8 cellular contexts compared by ENCODE assay signal in genomic region chr20:32336918-32337347, GRCh38. TPM values are rescaled to one million over a fixed set of nuclear protein-coding genes. Genes with fewer than 3 reads are reported as not detected.
DNase-seq lines count a peak whose midpoint lies in the region; ATAC-seq and TF ChIP-seq lines count a peak whose summit lies in the region.

No MANE protein-coding gene starts in this region.

- 19 to 28% methylated on average over 5 of the region's 5 CpGs for WGBS in sigmoid colon, 2 donors

- H3K9me3 ChIP-seq in BE2C (no peaks in the 10 kb centered on the region), HEK293 (ENCODE audit: control insufficient read depth, insufficient read depth, low read depth, low read length) (no peaks in the 10 kb centered on the region), sigmoid colon (no peaks in the 10 kb centered on the region)

- intact Hi-C loops in sigmoid colon (cut with DNase I), result loop anchor here (10.0 kb wide), 1 partner anchor 318 kb away; no protein-coding TSS in a partner anchor

- H3K4me1 ChIP-seq in BE2C (peaks cover 4% of the 10 kb centered on the region; the same call in 1 of the 2 replicates), HEK293 (ENCODE audit: control insufficient read depth, insufficient read depth, low read length) (no peaks in the 10 kb centered on the region), sigmoid colon (peaks cover 0 to 9% (median 0%) of the 10 kb centered on the region in 4 donors)

- H3K4me3 ChIP-seq in BE2C (ENCODE audit: low read depth, low read length) (no peak overlapping the region), HEK293 (ENCODE audit: low read depth, low read length) (no peak overlapping the region), sigmoid colon (no peak overlapping the region)

- TF ChIP-seq POLR2A in sigmoid colon (IDR thresholded peaks at IDR 0.05), result no peak

- TF ChIP-seq CTCF in BE2C (IDR thresholded peaks at IDR 0.05; ENCODE audit: low read depth, low read length), result peak; percentile 75
- peak; percentile 22; the same call in 1 of the 2 replicates for TF ChIP-seq CTCF in HEK293 (tag by site-specific recombination; IDR thresholded peaks at IDR 0.05)
- TF ChIP-seq CTCF in sigmoid colon (IDR thresholded peaks at IDR 0.05), result peak; percentile 33 to 59 (median 44)

- POLR2A ChIA-PET in HEK293 (lab: Yijun Ruan, JAX), result no interaction called here

- CTCF ChIA-PET in HEK293 (lab: Yijun Ruan, JAX), result interaction anchor here (0.6 to 1.2 kb wide), 6 partner anchors 10 to 174 kb away, joined by 3 read pairs; no protein-coding TSS in a partner anchor

- no peaks in the 10 kb centered on the region for H3K27me3 ChIP-seq in BE2C
- H3K27me3 ChIP-seq in sigmoid colon, result no peaks in the 10 kb centered on the region

- H3K36me3 ChIP-seq in BE2C (peaks cover 13% of the 10 kb centered on the region), HEK293 (ENCODE audit: control insufficient read depth in 2 of 2, insufficient read depth in 1 of 2, low read length in 2 of 2) (peaks cover 0 to 17% of the 10 kb centered on the region in 2 experiments; a peak in 2 of 3 replicates), sigmoid colon (peaks cover 0 to 9% (median 0%) of the 10 kb centered on the region in 4 donors)

- no peak overlapping the region for H3K27ac ChIP-seq in HEK293 (ENCODE audit: extremely low read depth, low read depth, low read length)
- no peak overlapping the region for H3K27ac ChIP-seq in sigmoid colon

- DNase-seq in BE2C (no peak), SIG-M5 treated with dmso at 0.1 percent for 504 hours (lab: John Stamatoyannopoulos, UW; ENCODE audit: unreplicated experiment) (peak; percentile 95), fibroblast of peridontal ligament (ENCODE audit: extremely low read depth) (peak; percentile 72), sigmoid colon (no peak)
- DNase-seq in stimulated activated CD4-positive, alpha-beta T cell treated with anti-CD3 and anti-CD28 coated beads, Interleukin-4, amount 100 ng/mL, for 24 hours, result no peak

- no peak for TF ChIP-seq EP300 in sigmoid colon (IDR thresholded peaks at IDR 0.05)

- ATAC-seq in GM18511 (IDR thresholded peaks at IDR 0.05; ENCODE audit: unreplicated experiment), result no peak
- ATAC-seq in GM18502 (IDR thresholded peaks at IDR 0.05; ENCODE audit: poor library complexity, unreplicated experiment), result no peak

TF ChIP-seq in HEK293, 187 proteins besides CTCF, POLR2A, EP300 and RAD21:
- TF ChIP-seq ZNF654 (tag by site-specific recombination; IDR thresholded peaks at IDR 0.05; ENCODE audit: low read depth), result peak; percentile 46
- TF ChIP-seq ZNF26 (tag by site-specific recombination; IDR thresholded peaks at IDR 0.05), result no peak
TF ChIP-seq in HEK293: peak in this region for 1.

RNA-seq across cellular contexts. Expression of gene ASXL1, which starts 21.2 kb away (rescaled TPM):
- polyA plus RNA-seq in BE2C (2012; ENCODE audit: insufficient read depth, insufficient read length, low read depth), result 67.1 TPM
- 100 to 1,000 TPM in 1 of 4 donors, 10 to 100 TPM in 3; 46.7 to 102 (median 77.6) TPM for total RNA-seq in sigmoid colon
- 10 to 100 TPM in 1 of 3 donors, 1 to 10 TPM in 2; 6.0 to 31.6 (median 6.9) TPM for polyA plus RNA-seq in sigmoid colon

RNA-seq across cellular contexts. Expression of gene KIF3B, which starts 59.5 kb away (rescaled TPM):
- polyA plus RNA-seq in BE2C (2012; ENCODE audit: insufficient read depth, insufficient read length, low read depth), result 24.0 TPM
- total RNA-seq in sigmoid colon, result 10 to 100 TPM; 16.1 to 25.8 (median 18.6) TPM
- polyA plus RNA-seq in sigmoid colon, result 10 to 100 TPM; 25.8 to 45.8 (median 29.4) TPM

Comparison
In these comparisons a context has a peak if more than half of its experiments do, and no peak if none do; other contexts are left out.
1. DNase-seq: peak in SIG-M5 treated with dmso at 0.1 percent for 504 hours (single experiment) and fibroblast of peridontal ligament (single experiment); none in BE2C (single experiment), sigmoid colon (single experiment) and stimulated activated CD4-positive, alpha-beta T cell treated with anti-CD3 and anti-CD28 coated beads, Interleukin-4, amount 100 ng/mL, for 24 hours (single experiment).
2. CTCF ChIP-seq: peak in every context shown above with its lines; median percentile 75 in BE2C; 44 in sigmoid colon; 22 in HEK293.